8 cellular contexts compared by ENCODE assay signal in genomic region chr14:105168979-105169507, GRCh38. TPM values are rescaled to one million over a fixed set of nuclear protein-coding genes. Genes with fewer than 3 reads are reported as not detected.
DNase-seq lines count a peak whose midpoint lies in the region; ATAC-seq and TF ChIP-seq lines count a peak whose summit lies in the region.

No MANE protein-coding gene starts in this region.

- peaks cover 19% of the 10 kb centered on the region for H3K4me1 Mint-ChIP-seq in activated CD4-positive, alpha-beta T cell treated with anti-CD3 and anti-CD28 coated beads, Interleukin-2, amount 10 ng/mL, durations not matched to agents 7 days and 5 days
- no peaks in the 10 kb centered on the region for H3K4me1 Mint-ChIP-seq in endodermal cell

- TF ChIP-seq CTCF in BJ (IDR thresholded peaks at IDR 0.05; ENCODE audit: insufficient read depth, low read depth, low read length), result peak; percentile 44
- peak; percentile 88 for TF ChIP-seq CTCF in endodermal cell (conservative IDR thresholded peaks at IDR 0.05)
- peak in 2 of 4 experiments; percentile 21 to 43 for TF ChIP-seq CTCF in prostate gland (IDR thresholded peaks at IDR 0.05)

- no peak overlapping the region for H3K27ac ChIP-seq in endodermal cell (ENCODE audit: low read depth, low read length)
- no peak overlapping the region for H3K27ac ChIP-seq in prostate gland

- ATAC-seq in HG02678 (IDR thresholded peaks at IDR 0.05; ENCODE audit: unreplicated experiment), result no peak

- intact Hi-C loops in prostate gland (cut with DNase I) (no loop called here), posterior vena cava (cut with DNase I) (no loop called here)

- DNase-seq in BJ (ENCODE audit: low read depth) (no peak), HuH-7 (ENCODE audit: low spot score) (peak; percentile 78), endodermal cell (peak; percentile 90), prostate gland (ENCODE audit: low spot score) (no peak), posterior vena cava (ENCODE audit: low spot score) (no peak), AG08396 (ENCODE audit: low spot score) (no peak)
- peak; percentile 36 for DNase-seq in activated CD4-positive, alpha-beta T cell treated with anti-CD3 and anti-CD28 coated beads, Interleukin-2, amount 10 ng/mL, durations not matched to agents 7 days and 5 days

- no peaks in the 10 kb centered on the region for H3K4me1 ChIP-seq in endodermal cell (ENCODE audit: control insufficient read depth, insufficient read depth, low read length)
- H3K4me1 ChIP-seq in prostate gland (replicated peaks), result no peaks in the 10 kb centered on the region

- no peak for TF ChIP-seq POLR2A in prostate gland (IDR thresholded peaks at IDR 0.05)

- H3K9me3 ChIP-seq in endodermal cell (ENCODE audit: control insufficient read depth, low read length) (no peaks in the 10 kb centered on the region), prostate gland (no peaks in the 10 kb centered on the region)

- H3K4me3 ChIP-seq in BJ (ENCODE audit: low read depth, low read length), result no peak overlapping the region
- H3K4me3 ChIP-seq in endodermal cell (ENCODE audit: low read length), result no peak overlapping the region
- H3K4me3 ChIP-seq in prostate gland, result peak overlapping the region; percentile 23 to 25

- no peaks in the 10 kb centered on the region for H3K9me3 Mint-ChIP-seq in activated CD4-positive, alpha-beta T cell treated with anti-CD3 and anti-CD28 coated beads, Interleukin-2, amount 10 ng/mL, durations not matched to agents 7 days and 5 days
- no peaks in the 10 kb centered on the region for H3K9me3 Mint-ChIP-seq in endodermal cell

- peaks cover 15% of the 10 kb centered on the region for H3K27me3 Mint-ChIP-seq in activated CD4-positive, alpha-beta T cell treated with anti-CD3 and anti-CD28 coated beads, Interleukin-2, amount 10 ng/mL, durations not matched to agents 7 days and 5 days
- peaks cover 20% of the 10 kb centered on the region for H3K27me3 Mint-ChIP-seq in endodermal cell (ENCODE audit: insufficient read depth)

- H3K36me3 ChIP-seq in BJ (ENCODE audit: control insufficient read depth, insufficient read depth, low read length), result no peaks in the 10 kb centered on the region
- no peaks in the 10 kb centered on the region for H3K36me3 ChIP-seq in endodermal cell (ENCODE audit: control insufficient read depth, insufficient read depth, low read length)
- no peaks in the 10 kb centered on the region for H3K36me3 ChIP-seq in prostate gland

- no peaks in the 10 kb centered on the region for H3K36me3 Mint-ChIP-seq in activated CD4-positive, alpha-beta T cell treated with anti-CD3 and anti-CD28 coated beads, Interleukin-2, amount 10 ng/mL, durations not matched to agents 7 days and 5 days (ENCODE audit: low read depth)
- no peaks in the 10 kb centered on the region for H3K36me3 Mint-ChIP-seq in endodermal cell (ENCODE audit: low read depth)

- peak overlapping the region; percentile 49 for H3K4me3 Mint-ChIP-seq in activated CD4-positive, alpha-beta T cell treated with anti-CD3 and anti-CD28 coated beads, Interleukin-2, amount 10 ng/mL, durations not matched to agents 7 days and 5 days
- H3K4me3 Mint-ChIP-seq in endodermal cell, result peak overlapping the region; percentile 44

- 12% methylated on average over 32 to 54 of the region's 54 CpGs for WGBS in endodermal cell (ENCODE audit: insufficient coverage in 1 of 2, insufficient read length in 1 of 2), 2 experiments
- WGBS in prostate gland, result 22% methylated on average over 39 of the region's 54 CpGs

- CTCF ChIA-PET in BJ (lab: Yijun Ruan, JAX), result interaction anchor here (1.3 to 1.5 kb wide), 2 partner anchors 10 to 76 kb away, joined by 3 to 4 read pairs; no protein-coding TSS in a partner anchor
- CTCF ChIA-PET in activated CD4-positive, alpha-beta T cell treated with anti-CD3 and anti-CD28 coated beads, Interleukin-2, amount 10 ng/mL, durations not matched to agents 7 days and 5 days (lab: Charles Lee), result interaction anchor here (1.0 to 4.7 kb wide), 4 partner anchors 9 to 25 kb away, joined by 3 to 22 read pairs (median 4); partner anchors contain the start of gene NUDT14

- peaks cover 18% of the 10 kb centered on the region for H3K27me3 ChIP-seq in BJ (ENCODE audit: control insufficient read depth, insufficient read depth, low read length)
- H3K27me3 ChIP-seq in endodermal cell (ENCODE audit: control insufficient read depth, insufficient read depth, low read length, poor library complexity, severe bottlenecking), result peaks cover 16% of the 10 kb centered on the region
- no peaks in the 10 kb centered on the region for H3K27me3 ChIP-seq in prostate gland (replicated peaks; ENCODE audit: insufficient read depth)

- POLR2A ChIA-PET in BJ (lab: Charles Lee), result no interaction called here
- POLR2A ChIA-PET in activated CD4-positive, alpha-beta T cell treated with anti-CD3 and anti-CD28 coated beads, Interleukin-2, amount 10 ng/mL, durations not matched to agents 7 days and 5 days (lab: Charles Lee), result no interaction called here

- H3K27ac Mint-ChIP-seq in activated CD4-positive, alpha-beta T cell treated with anti-CD3 and anti-CD28 coated beads, Interleukin-2, amount 10 ng/mL, durations not matched to agents 7 days and 5 days, result no peak overlapping the region
- no peak overlapping the region for H3K27ac Mint-ChIP-seq in endodermal cell

- H3K9ac ChIP-seq in endodermal cell (ENCODE audit: extremely low read depth, low read length, poor library complexity, severe bottlenecking), result no peak overlapping the region

RNA-seq across cellular contexts. Expression of gene JAG2, which starts 0.5 kb away (rescaled TPM):
- polyA plus RNA-seq in BJ (2011; rRNA removed), result 0.23 and 0.31 TPM in 2 replicates
- 0.10 and 0.38 TPM in 2 replicates for polyA minus RNA-seq in BJ (2011; rRNA and poly(A)+ RNA removed)
- 1 to 10 TPM; 1.5 TPM for total RNA-seq in activated CD4-positive, alpha-beta T cell treated with anti-CD3 and anti-CD28 coated beads, Interleukin-2, amount 10 ng/mL, durations not matched to agents 7 days and 5 days
- 1 to 10 TPM; 6.4 TPM for total RNA-seq in endodermal cell
- polyA plus RNA-seq in endodermal cell (2013, experiment 1 of 2), result 9.1 TPM
- 5.2 TPM for polyA plus RNA-seq in endodermal cell (2013, experiment 2 of 2)
- 10 to 100 TPM; 26.8 to 30.5 TPM for total RNA-seq in prostate gland
- 10 to 100 TPM; 13.0 to 17.3 TPM for total RNA-seq in posterior vena cava

RNA-seq across cellular contexts. Expression of gene NUDT14, which starts 12.1 kb away (rescaled TPM):
- polyA plus RNA-seq in BJ (2011; rRNA removed), result 6.5 and 10.9 TPM in 2 replicates
- 3.4 and 3.6 TPM in 2 replicates for polyA minus RNA-seq in BJ (2011; rRNA and poly(A)+ RNA removed)
- total RNA-seq in activated CD4-positive, alpha-beta T cell treated with anti-CD3 and anti-CD28 coated beads, Interleukin-2, amount 10 ng/mL, durations not matched to agents 7 days and 5 days, result 10 to 100 TPM; 18.3 to 21.4 TPM
- total RNA-seq in endodermal cell (10 to 100 TPM; 43.4 to 59.5 TPM), prostate gland (10 to 100 TPM; 32.9 to 36.5 TPM), posterior vena cava (10 to 100 TPM; 12.7 to 15.9 TPM)
- 20.9 TPM for polyA plus RNA-seq in endodermal cell (2013, experiment 1 of 2)
- 20.4 TPM for polyA plus RNA-seq in endodermal cell (2013, experiment 2 of 2)

Comparison
In these comparisons a context has a peak if more than half of its experiments do, and no peak if none do; other contexts are left out.
1. DNase-seq: peak in HuH-7 (single experiment), activated CD4-positive, alpha-beta T cell treated with anti-CD3 and anti-CD28 coated beads, Interleukin-2, amount 10 ng/mL, durations not matched to agents 7 days and 5 days (single experiment) and endodermal cell (single experiment); none in BJ (single experiment), prostate gland (single experiment), posterior vena cava (single experiment) and AG08396 (single experiment).
2. H3K4me3 ChIP-seq: peak in prostate gland (2 of 2); none in BJ (single experiment) and endodermal cell (single experiment).